Comparison of ENCODE assay signal across 8 cellular contexts in genomic region chr12:87274594-87275245, GRCh38.
DNase-seq lines count a peak whose midpoint lies in the region; ATAC-seq and TF ChIP-seq lines count a peak whose summit lies in the region.

No MANE protein-coding gene starts in this region.

- DNase-seq in NCI-H2171 treated with DMSO at 0.1 percent for 48 hours (lab: John Stamatoyannopoulos, UW), result peak; percentile 14
- DNase-seq in NCI-H2171 (lab: John Stamatoyannopoulos, UW), result no peak
- peak; percentile 2 for DNase-seq in RPMI7951 (ENCODE audit: low read depth)
- DNase-seq in iPS-NIHi7 (ENCODE audit: extremely low spot score), result peak; percentile 39
- no peak for DNase-seq in germinal center (ENCODE audit: low spot score)
- no peak for DNase-seq in CD14-positive monocyte (ENCODE audit: low spot score)

- ATAC-seq in HG02763 (IDR thresholded peaks at IDR 0.05; ENCODE audit: unreplicated experiment), result peak; percentile 59
- ATAC-seq in HG02571 (IDR thresholded peaks at IDR 0.05; ENCODE audit: unreplicated experiment), result no peak

- H3K4me1 Mint-ChIP-seq in CD14-positive monocyte, result no peaks in the 10 kb centered on the region

- H3K27me3 Mint-ChIP-seq in CD14-positive monocyte (ENCODE audit: low read depth in 3 of 3), result no peaks in the 10 kb centered on the region

- no peaks in the 10 kb centered on the region for H3K9me3 Mint-ChIP-seq in CD14-positive monocyte

- no peak for TF ChIP-seq CTCF in CD14-positive monocyte (IDR thresholded peaks at IDR 0.05)

- H3K4me3 Mint-ChIP-seq in CD14-positive monocyte, result no peak overlapping the region

- no peak overlapping the region for H3K27ac Mint-ChIP-seq in CD14-positive monocyte

- no peaks in the 10 kb centered on the region for H3K36me3 Mint-ChIP-seq in CD14-positive monocyte

- intact Hi-C loops in CD14-positive monocyte (cut with micrococcal nuclease), result no loop called here

Comparison
In these comparisons a context has a peak if more than half of its experiments do, and no peak if none do; other contexts are left out.
1. DNase-seq: peak in NCI-H2171 treated with DMSO at 0.1 percent for 48 hours (single experiment), RPMI7951 (single experiment) and iPS-NIHi7 (single experiment); none in NCI-H2171 (single experiment), germinal center (single experiment) and CD14-positive monocyte (single experiment).